Comparison of ENCODE assay signal across 18 cellular contexts in the genomic region with DNA sequence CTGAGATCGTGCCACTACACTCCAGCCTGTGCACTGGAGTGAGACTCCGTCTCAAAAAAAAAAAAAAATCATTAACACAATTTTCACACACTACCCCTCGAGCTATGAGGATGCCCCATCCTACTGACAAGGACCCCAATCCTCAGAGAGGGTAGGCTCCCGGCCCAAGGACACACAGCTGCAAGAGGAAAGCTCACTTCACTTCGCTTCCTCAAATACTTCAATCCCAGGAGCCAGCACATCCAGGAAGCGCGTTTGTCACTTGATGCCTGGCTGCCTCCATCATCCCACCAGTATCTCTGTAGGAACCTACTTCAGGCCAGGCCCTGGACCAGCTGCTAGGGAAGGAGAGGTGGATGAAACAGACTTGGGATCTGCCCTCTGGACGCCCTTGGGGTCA.
DNase-seq lines count a peak whose midpoint lies in the region; ATAC-seq, FAIRE-seq and TF ChIP-seq lines count a peak whose summit lies in the region.
"Had no signal": no experiment of that assay in that cellular context is flagged by ENCODE, and none has a peak within 500 bp of the region (broad histone marks: within the 10 kb centered on the region; RNA-seq: fewer than 3 reads in every experiment).

No MANE protein-coding gene starts in this region.

- 83% methylated on average over 4 of the region's 8 CpGs for WGBS in K562 (ENCODE audit: insufficient coverage, low coverage, missing lambda C conversion rate)

- no peak for FAIRE-seq in K562 (lab: Jason Lieb, UNC)

- ATAC-seq in left ventricle myocardium superior (no peak), left cardiac atrium (no peak), K562 (no peak), lower lobe of right lung (no peak), upper lobe of right lung (no peak)
- ATAC-seq: HCT116 had no signal

- H3K9me3 ChIP-seq in K562 (replicated peaks; ENCODE audit: control insufficient read depth, insufficient read depth, low read depth, low read length) (no peaks in the 10 kb centered on the region), lower lobe of right lung (no peaks in the 10 kb centered on the region), upper lobe of right lung (no peaks in the 10 kb centered on the region)
- H3K9me3 ChIP-seq: SJSA1 had no signal

- peaks cover 0 to 8% of the 10 kb centered on the region in 2 experiments; a peak in 1 of 5 replicates for H3K4me1 ChIP-seq in K562 (replicated peaks in 1 of 2; ENCODE audit: control insufficient read depth in 2 of 2, insufficient read depth in 2 of 2, low read length in 2 of 2)
- H3K4me1 ChIP-seq in lower lobe of right lung: peaks cover 45% of the 10 kb centered on the region
- peaks cover 10% of the 10 kb centered on the region for H3K4me1 ChIP-seq in upper lobe of right lung

- H3K9me1 ChIP-seq in K562 (ENCODE audit: control insufficient read depth, insufficient read depth, low read length): no peaks in the 10 kb centered on the region

- H3K9ac ChIP-seq in K562 (ENCODE audit: insufficient read depth in 1 of 2, low read depth in 2 of 2, low read length in 2 of 2): no peak overlapping the region

- H3K4me2 ChIP-seq in K562 (ENCODE audit: insufficient read depth, low read length): no peak overlapping the region
- H3K4me2 ChIP-seq: GM23338 had no signal

- H3K27me3 ChIP-seq in K562 (ENCODE audit: control insufficient read depth in 2 of 2, insufficient read depth in 2 of 2, low read length in 2 of 2) (no peaks in the 10 kb centered on the region), lower lobe of right lung (ENCODE audit: low read depth) (no peaks in the 10 kb centered on the region), upper lobe of right lung (no peaks in the 10 kb centered on the region)
- H3K27me3 ChIP-seq: SJSA1 had no signal

- DNase-seq in left ventricle myocardium superior (peak; percentile 2), left cardiac atrium (no peak), K562 (ENCODE audit: extremely low read depth in 1 of 4, low spot score in 3 of 4) (no peak), lower lobe of right lung (peak; percentile 13), upper lobe of right lung (peak; percentile 39), GM03348 (ENCODE audit: low spot score) (no peak), HPDE6-E6E7 (ENCODE audit: extremely low spot score) (no peak), NCI-H1436 treated with DMSO at 0.1 percent for 48 hours (lab: John Stamatoyannopoulos, UW) (no peak)
- DNase-seq: DMS153, NCI-H1105 treated with DMSO at 0.1 percent for 48 hours, NCI-H1694 treated with DMSO at 0.1 percent for 48 hours, NCI-H2107, NCI-H2227 treated with DMSO at 0.1 percent for 48 hours, NCI-H510A treated with DMSO at 0.1 percent for 48 hours, RPMI8226 had no signal

- no peak for TF ChIP-seq CTCF in K562 (IDR thresholded peaks at IDR 0.05 in 2 of 3, conservative IDR thresholded peaks at IDR 0.05 in 1 of 3; ENCODE audit: insufficient read depth in 2 of 3, low read depth in 1 of 3, low read length in 3 of 3)
- no peak for TF ChIP-seq CTCF in lower lobe of right lung (IDR thresholded peaks at IDR 0.05)
- TF ChIP-seq CTCF in upper lobe of right lung (IDR thresholded peaks at IDR 0.05): no peak

- peaks cover 11% of the 10 kb centered on the region for H4K20me1 ChIP-seq in K562 (replicated peaks; ENCODE audit: control insufficient read depth, insufficient read depth, low read length)

- intact Hi-C loops in left ventricle myocardium superior (cut with micrococcal nuclease) (loop anchor here (10.0 kb wide), 1 partner anchor 61 kb away; no protein-coding TSS in a partner anchor), left cardiac atrium (cut with DNase I) (loop anchor here (5.0 to 10.0 kb wide), 2 partner anchors 61 to 84 kb away; no protein-coding TSS in a partner anchor), K562 (cut with micrococcal nuclease) (loop anchor here (10.0 kb wide), 1 partner anchor 81 kb away; no protein-coding TSS in a partner anchor), lower lobe of right lung (cut with DNase I) (no loop called here), upper lobe of right lung (cut with DNase I) (loop anchor here (2.0 kb wide), 1 partner anchor 39 kb away; no protein-coding TSS in a partner anchor)

- TF ChIP-seq EP300 in K562 (IDR thresholded peaks at IDR 0.05; ENCODE audit: low read length): no peak

- CTCF ChIA-PET in K562 (lab: Yijun Ruan, JAX; ENCODE audit: low intra/inter-chr PET ratio): no interaction called here

- POLR2A ChIA-PET in K562 (lab: Yijun Ruan, JAX): no interaction called here

- TF ChIP-seq RAD21 in K562 (CRISPR knock-in tag; conservative IDR thresholded peaks at IDR 0.05 in 1 of 2, IDR thresholded peaks at IDR 0.05 in 1 of 2): no peak

- no peak for TF ChIP-seq POLR2A in K562 (conservative IDR thresholded peaks at IDR 0.05)

- H3K36me3 ChIP-seq in K562 (ENCODE audit: control insufficient read depth, insufficient read depth, low read length): peaks cover 14% of the 10 kb centered on the region; the same call in 1 of the 3 replicates
- H3K36me3 ChIP-seq in lower lobe of right lung: peaks cover 16% of the 10 kb centered on the region
- peaks cover 12% of the 10 kb centered on the region for H3K36me3 ChIP-seq in upper lobe of right lung

- BruUV-seq in K562 (replicated peaks; lab: Mats Ljungman, UMichigan): no TSS peak

- no peak overlapping the region for H3K4me3 ChIP-seq in K562
- no peak overlapping the region for H3K4me3 ChIP-seq in lower lobe of right lung
- H3K4me3 ChIP-seq in upper lobe of right lung: no peak overlapping the region
- H3K4me3 ChIP-seq: GM23338, SJSA1 had no signal

- in situ Hi-C loops in K562 (cut with MboI): no loop called here

- H2AFZ ChIP-seq in K562 (ENCODE audit: low read depth, low read length): no peak overlapping the region
- H2AFZ ChIP-seq: GM23338 had no signal

- H3K27ac ChIP-seq in K562 (ENCODE audit: extremely low read depth, low read depth, low read length): no peak overlapping the region
- H3K27ac ChIP-seq in lower lobe of right lung: no peak overlapping the region
- no peak overlapping the region for H3K27ac ChIP-seq in upper lobe of right lung
- H3K27ac ChIP-seq: SJSA1 had no signal

- no peaks in the 10 kb centered on the region; the same call in 1 of the 3 replicates for H3K79me2 ChIP-seq in K562 (ENCODE audit: control insufficient read depth, insufficient read depth, low read length)

TF ChIP-seq in K562, 482 proteins besides CTCF, POLR2A, EP300 and RAD21:
- TF ChIP-seq HMGN3 (IDR thresholded peaks at IDR 0.05; ENCODE audit: borderline replicate concordance, extremely low read depth, insufficient read length, low read depth, low read length) (no peak), CBFA2T3 (IDR thresholded peaks at IDR 0.05) (no peak), MECOM (CRISPR knock-in tag; IDR thresholded peaks at IDR 0.05) (no peak), ZNF174 (CRISPR knock-in tag; IDR thresholded peaks at IDR 0.05) (no peak), ZFP36 (IDR thresholded peaks at IDR 0.05; ENCODE audit: low read depth, low read length, partially characterized antibody) (peak; percentile 43)
- TF ChIP-seq, protein P1, sequence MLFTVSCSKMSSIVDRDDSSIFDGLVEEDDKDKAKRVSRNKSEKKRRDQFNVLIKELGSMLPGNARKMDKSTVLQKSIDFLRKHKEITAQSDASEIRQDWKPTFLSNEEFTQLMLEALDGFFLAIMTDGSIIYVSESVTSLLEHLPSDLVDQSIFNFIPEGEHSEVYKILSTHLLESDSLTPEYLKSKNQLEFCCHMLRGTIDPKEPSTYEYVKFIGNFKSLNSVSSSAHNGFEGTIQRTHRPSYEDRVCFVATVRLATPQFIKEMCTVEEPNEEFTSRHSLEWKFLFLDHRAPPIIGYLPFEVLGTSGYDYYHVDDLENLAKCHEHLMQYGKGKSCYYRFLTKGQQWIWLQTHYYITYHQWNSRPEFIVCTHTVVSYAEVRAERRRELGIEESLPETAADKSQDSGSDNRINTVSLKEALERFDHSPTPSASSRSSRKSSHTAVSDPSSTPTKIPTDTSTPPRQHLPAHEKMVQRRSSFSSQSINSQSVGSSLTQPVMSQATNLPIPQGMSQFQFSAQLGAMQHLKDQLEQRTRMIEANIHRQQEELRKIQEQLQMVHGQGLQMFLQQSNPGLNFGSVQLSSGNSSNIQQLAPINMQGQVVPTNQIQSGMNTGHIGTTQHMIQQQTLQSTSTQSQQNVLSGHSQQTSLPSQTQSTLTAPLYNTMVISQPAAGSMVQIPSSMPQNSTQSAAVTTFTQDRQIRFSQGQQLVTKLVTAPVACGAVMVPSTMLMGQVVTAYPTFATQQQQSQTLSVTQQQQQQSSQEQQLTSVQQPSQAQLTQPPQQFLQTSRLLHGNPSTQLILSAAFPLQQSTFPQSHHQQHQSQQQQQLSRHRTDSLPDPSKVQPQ (CRISPR knock-in tag; IDR thresholded peaks at IDR 0.05; ENCODE audit: borderline replicate concordance): no peak

Comparison
In these comparisons a context has a peak if more than half of its experiments do, and no peak if none do; other contexts are left out.
1. DNase-seq: peak in left ventricle myocardium superior (single experiment), lower lobe of right lung (single experiment) and upper lobe of right lung (single experiment); none in left cardiac atrium (single experiment), K562 (0 of 4), GM03348 (single experiment), HPDE6-E6E7 (single experiment) and NCI-H1436 treated with DMSO at 0.1 percent for 48 hours (single experiment).